Comparison of ENCODE assay signal across 3 cellular contexts in genomic region chr12:98847242-98847641, GRCh38.
"Had no signal": no experiment of that assay in that cellular context is flagged by ENCODE, and none has a peak within 500 bp of the region (broad histone marks: within the 10 kb centered on the region; RNA-seq: fewer than 3 reads in every experiment).

No MANE protein-coding gene starts in this region.

- DNase-seq: GDM1, GF-D8 had no signal

- H3K4me3 ChIP-seq: GM12878 had no signal
